7 cellular contexts compared by ENCODE assay signal in the genomic region with DNA sequence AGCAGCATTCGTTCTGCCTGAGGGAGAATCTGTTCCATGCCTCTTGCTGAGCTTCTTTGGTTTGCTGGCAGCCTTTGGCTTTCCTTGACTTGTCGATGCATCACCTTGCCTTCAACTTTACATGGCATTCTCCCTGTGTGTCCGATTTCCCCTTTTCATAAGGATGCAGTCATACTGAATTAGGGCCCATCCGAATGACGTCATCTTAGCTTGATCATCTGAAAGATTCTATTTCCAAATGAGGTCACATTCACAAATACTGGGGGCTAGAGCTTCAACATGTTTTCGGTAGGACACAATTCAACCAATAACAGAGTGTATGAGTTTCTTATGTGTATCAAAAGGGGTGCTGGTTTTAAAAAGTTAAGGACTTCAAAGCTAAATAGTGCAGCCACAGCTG.
"Had no signal": no experiment of that assay in that cellular context is flagged by ENCODE, and none has a peak within 500 bp of the region (broad histone marks: within the 10 kb centered on the region; RNA-seq: fewer than 3 reads in every experiment).

No MANE protein-coding gene starts in this region.

- H3K27ac ChIP-seq: GM23248 had no signal

- H3K36me3 ChIP-seq: HAP-1 had no signal

- H2AFZ ChIP-seq: GM23248 had no signal

- ATAC-seq: HCT116 had no signal

- FAIRE-seq: HTR-8/SVneo had no signal

- H3K4me3 ChIP-seq: GM23248, HAP-1 had no signal

- H3K9ac ChIP-seq: GM23248 had no signal

- DNase-seq: GM23248, GOT3, H7, KG1 had no signal

- H3K9me3 ChIP-seq: HAP-1 had no signal
